1 cellular context compared by ENCODE assay signal in the genomic region with DNA sequence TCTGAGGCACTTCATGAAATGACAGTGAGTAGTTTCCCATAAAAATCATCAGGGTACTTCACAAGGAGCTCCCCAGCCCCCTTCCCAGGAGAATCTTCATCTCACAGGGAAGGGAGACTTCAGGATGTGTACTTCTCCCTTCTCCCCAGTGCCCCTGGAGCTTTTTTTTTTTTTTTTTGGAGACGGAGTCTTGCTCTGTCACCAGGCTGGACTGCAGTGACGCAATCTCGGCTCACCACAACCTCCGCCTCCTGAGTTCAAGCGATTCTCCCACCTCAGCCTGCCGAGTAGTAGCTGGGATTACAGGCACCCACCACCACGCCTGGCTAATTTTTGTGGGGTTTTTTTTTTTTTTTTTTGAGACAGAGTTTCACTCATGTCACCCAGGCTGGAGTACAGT.
TF ChIP-seq lines count a peak whose summit lies in the region.

No MANE protein-coding gene starts in this region.

TF ChIP-seq in HEK293T, 16 proteins besides CTCF, POLR2A, EP300 and RAD21 (continued from another document):
- TF ChIP-seq, protein P1, sequence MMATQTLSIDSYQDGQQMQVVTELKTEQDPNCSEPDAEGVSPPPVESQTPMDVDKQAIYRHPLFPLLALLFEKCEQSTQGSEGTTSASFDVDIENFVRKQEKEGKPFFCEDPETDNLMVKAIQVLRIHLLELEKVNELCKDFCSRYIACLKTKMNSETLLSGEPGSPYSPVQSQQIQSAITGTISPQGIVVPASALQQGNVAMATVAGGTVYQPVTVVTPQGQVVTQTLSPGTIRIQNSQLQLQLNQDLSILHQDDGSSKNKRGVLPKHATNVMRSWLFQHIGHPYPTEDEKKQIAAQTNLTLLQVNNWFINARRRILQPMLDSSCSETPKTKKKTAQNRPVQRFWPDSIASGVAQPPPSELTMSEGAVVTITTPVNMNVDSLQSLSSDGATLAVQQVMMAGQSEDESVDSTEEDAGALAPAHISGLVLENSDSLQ (IDR thresholded peaks at IDR 0.05): no peak
- TF ChIP-seq ELF4 (IDR thresholded peaks at IDR 0.05): no peak
